18 cellular contexts compared by ENCODE assay signal in the genomic region with DNA sequence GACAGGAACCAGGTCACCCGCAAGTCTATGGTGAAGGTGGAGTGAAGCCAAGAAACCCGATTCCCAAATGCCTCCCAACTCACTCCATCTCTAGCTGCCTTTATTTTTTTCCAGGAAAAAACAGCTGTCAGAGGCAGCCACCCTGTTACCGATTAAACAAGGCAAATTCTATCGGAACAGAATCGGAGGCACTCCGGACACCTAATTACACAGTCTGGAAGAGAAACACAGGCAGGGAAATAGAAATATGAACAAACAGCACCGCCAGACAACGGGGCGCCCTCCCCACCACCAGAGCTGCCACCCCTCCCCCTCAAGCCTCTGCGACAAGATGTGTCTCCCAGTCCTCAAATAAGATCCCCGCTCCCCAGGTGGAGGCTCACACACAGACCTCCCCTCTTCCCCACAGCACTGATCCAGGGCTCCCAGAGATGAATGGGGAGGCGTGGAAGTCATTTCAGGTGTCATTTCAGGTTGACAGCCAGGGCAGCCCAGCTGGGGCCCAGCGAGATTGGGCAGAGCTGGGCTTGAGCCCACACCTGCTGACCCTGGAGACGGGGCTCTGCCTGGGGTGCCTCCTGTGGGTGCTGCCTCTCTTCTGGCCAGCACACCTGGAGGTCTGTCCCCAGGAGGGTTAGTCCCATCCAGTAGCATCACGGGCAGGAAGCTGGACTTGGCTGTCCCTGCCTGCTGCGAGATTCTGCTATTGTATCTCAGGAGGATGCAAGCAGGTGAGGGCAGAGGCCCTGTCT. TPM values are rescaled to one million over a fixed set of nuclear protein-coding genes. Genes with fewer than 3 reads are reported as not detected.
"Had no signal": no experiment of that assay in that cellular context is flagged by ENCODE, and none has a peak within 500 bp of the region (broad histone marks: within the 10 kb centered on the region; RNA-seq: fewer than 3 reads in every experiment).

No MANE protein-coding gene starts in this region.

- H3K27ac ChIP-seq: cardiac muscle cell, epithelial cell of prostate, heart right ventricle, neural progenitor cell, pancreas, stomach, testis, upper lobe of right lung, VCaP had no signal

- H3K4me1 ChIP-seq: neural progenitor cell, pancreas, upper lobe of right lung had no signal

- H3K4me2 ChIP-seq: neural progenitor cell had no signal

- ATAC-seq: activated CD4-positive, alpha-beta T cell treated with anti-CD3 and anti-CD28 coated beads for 36 hours; activated CD8-positive, alpha-beta memory T cell treated with anti-CD3 and anti-CD28 coated beads, Interleukin-2, amount 10 ng/mL, durations not matched to agents 7 days and 5 days; heart right ventricle; pancreas; upper lobe of right lung had no signal

- H3K9me3 ChIP-seq: heart right ventricle, pancreas, stomach, testis, upper lobe of right lung had no signal

- H3K36me3 ChIP-seq: cardiac muscle cell, heart right ventricle, neural progenitor cell, pancreas, stomach, upper lobe of right lung had no signal

- H3K9ac ChIP-seq: neural progenitor cell had no signal

- H3K4me3 ChIP-seq: cardiac muscle cell, heart right ventricle, lung, neural progenitor cell, pancreas, stomach, testis, upper lobe of right lung had no signal

- DNase-seq: activated CD4-positive, alpha-beta memory T cell treated with anti-CD3 and anti-CD28 coated beads for 36 hours; activated CD4-positive, alpha-beta T cell treated with anti-CD3 and anti-CD28 coated beads for 36 hours; activated CD8-positive, alpha-beta memory T cell treated with anti-CD3 and anti-CD28 coated beads, Interleukin-2, amount 10 ng/mL, durations not matched to agents 7 days and 5 days; activated naive CD4-positive, alpha-beta T cell treated with anti-CD3 and anti-CD28 coated beads for 36 hours; activated T-cell treated with anti-CD3 and anti-CD28 coated beads, Interleukin-2, amount 50 U/mL, for 1 hour; heart right ventricle; pancreas; stimulated activated CD4-positive, alpha-beta T cell treated with anti-CD3 and anti-CD28 coated beads, Interleukin-12 subunit alpha, Interleukin-12 subunit beta, amount 100 ng/mL, for 4 hours; stimulated activated CD4-positive, alpha-beta T cell treated with anti-CD3 and anti-CD28 coated beads, Interleukin-2, amount 100 ng/mL, for 24 hours; stomach; testis; upper lobe of right lung had no signal

- H2AFZ ChIP-seq: neural progenitor cell had no signal

- H3K27me3 ChIP-seq: cardiac muscle cell, neural progenitor cell, pancreas, testis, upper lobe of right lung had no signal

RNA-seq across cellular contexts. Expression of a gene that starts 19.8 kb away (rescaled TPM):
- total RNA-seq: activated CD4-positive, alpha-beta memory T cell treated with anti-CD3 and anti-CD28 coated beads for 36 hours; activated CD4-positive, alpha-beta T cell treated with anti-CD3 and anti-CD28 coated beads for 36 hours; activated naive CD4-positive, alpha-beta T cell treated with anti-CD3 and anti-CD28 coated beads for 36 hours; dermis microvascular lymphatic vessel endothelial cell had no signal
